In genomic region chr1:171140466-171140865, GRCh38 we compare ENCODE assay signal across 23 cellular contexts. TPM values are rescaled to one million over a fixed set of nuclear protein-coding genes. Genes with fewer than 3 reads are reported as not detected.
DNase-seq lines count a peak whose midpoint lies in the region; ATAC-seq, FAIRE-seq and TF ChIP-seq lines count a peak whose summit lies in the region.
"Had no signal": no experiment of that assay in that cellular context is flagged by ENCODE, and none has a peak within 500 bp of the region (broad histone marks: within the 10 kb centered on the region; RNA-seq: fewer than 3 reads in every experiment).

No MANE protein-coding gene starts in this region.

- intact Hi-C loops in Right ventricle myocardium superior (cut with DNase I) = loop anchor here (5.0 kb wide), 1 partner anchor 47 kb away; the partner anchor contains the start of gene FMO2
- intact Hi-C loops in cardiac septum (cut with DNase I) = loop anchor here (2.0 to 5.0 kb wide), 2 partner anchors 30 to 58 kb away; no protein-coding TSS in a partner anchor
- intact Hi-C loops in left ventricle myocardium superior (cut with micrococcal nuclease) = loop anchor here (5.0 kb wide), 1 partner anchor 47 kb away; the partner anchor contains the start of gene FMO2

- ATAC-seq in Right ventricle myocardium superior (ENCODE audit: poor library complexity) (peak; percentile 31), left ventricle myocardium superior (peak; percentile 35), GM21528 (IDR thresholded peaks at IDR 0.05; ENCODE audit: low FRiP score, unreplicated experiment) (no peak)
- ATAC-seq: A549, body of pancreas, natural killer cell had no signal

- no peak overlapping the region for H3K4me3 ChIP-seq in skeletal muscle tissue (ENCODE audit: low read length in 3 of 3)
- H3K4me3 ChIP-seq: A549, body of pancreas had no signal

- TF ChIP-seq POLR2A in GM12891 (IDR thresholded peaks at IDR 0.05; ENCODE audit: low read depth, low read length) = no peak

- no peaks in the 10 kb centered on the region for H3K36me3 ChIP-seq in skeletal muscle tissue (ENCODE audit: control insufficient read depth in 3 of 3, insufficient read depth in 3 of 3, low read length in 3 of 3)

- no peaks in the 10 kb centered on the region for H3K9me3 ChIP-seq in skeletal muscle tissue (ENCODE audit: control insufficient read depth in 3 of 3, low read length in 3 of 3)
- H3K9me3 ChIP-seq: A549, body of pancreas had no signal

- DNase-seq in Right ventricle myocardium superior (peak; percentile 60), cardiac septum (ENCODE audit: low spot score) (no peak), left ventricle myocardium superior (peak; percentile 55), NCI-H1694 (lab: John Stamatoyannopoulos, UW) (no peak), GM12891 (ENCODE audit: insufficient read length, low spot score) (no peak)
- no peak for DNase-seq in activated effector memory CD4-positive, alpha-beta T cell treated with Interleukin-2 at 50 U/mL for 16 hours
- DNase-seq: activated CD8-positive, alpha-beta memory T cell treated with anti-CD3 and anti-CD28 coated beads, Interleukin-2, amount 50 U/mL, for 48 hours; activated naive CD4-positive, alpha-beta T cell treated with anti-CD3 and anti-CD28 coated beads for 36 hours; body of pancreas; CD8-positive, alpha-beta memory T cell; effector CD4-positive, alpha-beta T cell; MM.1S; natural killer cell; NCI-H2029 treated with DMSO at 0.1 percent for 48 hours; stimulated activated CD4-positive, alpha-beta T cell treated with anti-CD3 and anti-CD28 coated beads, Interleukin-1b, Interleukin-23, amount 100 ng/mL, for 48 hours; T-helper 9 cell had no signal

- peak overlapping the region; percentile 84 for H3K27ac ChIP-seq in skeletal muscle tissue (ENCODE audit: low read depth, low read length)
- H3K27ac ChIP-seq: A549 had no signal

- FAIRE-seq in GM12891 (lab: Jason Lieb, UNC) = no peak
- FAIRE-seq: frontal cortex, GM19239 had no signal

- H3K9ac ChIP-seq in skeletal muscle tissue (ENCODE audit: low read depth in 1 of 3, low read length in 3 of 3) = no peak overlapping the region

- no peaks in the 10 kb centered on the region for H3K27me3 ChIP-seq in skeletal muscle tissue (ENCODE audit: control insufficient read depth in 3 of 3, insufficient read depth in 3 of 3, low read length in 3 of 3)
- H3K27me3 ChIP-seq: body of pancreas had no signal

- peaks cover 3 to 30% (median 11%) of the 10 kb centered on the region in 3 donors for H3K4me1 ChIP-seq in skeletal muscle tissue (ENCODE audit: control insufficient read depth in 3 of 3, insufficient read depth in 3 of 3, low read length in 3 of 3)
- H3K4me1 ChIP-seq: A549 had no signal

TF ChIP-seq in GM12891, 5 proteins besides CTCF, POLR2A, EP300 and RAD21:
- TF ChIP-seq SPI1 (IDR thresholded peaks at IDR 0.05; ENCODE audit: low read depth, low read length) = no peak
- TF ChIP-seq TAF1 (IDR thresholded peaks at IDR 0.05; ENCODE audit: low read depth, low read length) = no peak
- no peak for TF ChIP-seq PAX5 (IDR thresholded peaks at IDR 0.05; ENCODE audit: insufficient read depth, low read length, severe bottlenecking)
- TF ChIP-seq POLR2AphosphoS5 (IDR thresholded peaks at IDR 0.05; ENCODE audit: low read depth, low read length) = no peak
- TF ChIP-seq POU2F2 (IDR thresholded peaks at IDR 0.05; ENCODE audit: low read depth, low read length) = no peak
TF ChIP-seq in GM12891: peak in this region for 0.

RNA-seq across cellular contexts. Expression of gene FMO2, which starts 44.6 kb away (rescaled TPM):
- total RNA-seq in Right ventricle myocardium superior = 59.2 TPM
- 19.8 TPM for total RNA-seq in cardiac septum
- 53.5 TPM for total RNA-seq in left ventricle myocardium superior
- 0.52 TPM for total RNA-seq in skeletal muscle tissue
- polyA plus RNA-seq in GM12891 (2012; ENCODE audit: low read depth, missing spikeins) = not detected
- total RNA-seq: activated naive CD4-positive, alpha-beta T cell treated with anti-CD3 and anti-CD28 coated beads for 36 hours; CD8-positive, alpha-beta memory T cell; natural killer cell; SK-MEL-5 had no signal
- polyA plus RNA-seq: A549; CD8-positive, alpha-beta memory T cell had no signal

RNA-seq across cellular contexts. Expression of gene FMO3, which starts 49.8 kb away (rescaled TPM):
- total RNA-seq in Right ventricle myocardium superior = 1.2 TPM
- total RNA-seq in cardiac septum = 1.2 TPM
- total RNA-seq in left ventricle myocardium superior = 1.8 TPM
- not detected for total RNA-seq in skeletal muscle tissue
- not detected for polyA plus RNA-seq in GM12891 (2012; ENCODE audit: low read depth, missing spikeins)
- total RNA-seq: activated naive CD4-positive, alpha-beta T cell treated with anti-CD3 and anti-CD28 coated beads for 36 hours; CD8-positive, alpha-beta memory T cell; frontal cortex; natural killer cell; pulmonary artery endothelial cell had no signal
- polyA plus RNA-seq: A549; CD8-positive, alpha-beta memory T cell had no signal

Comparison
In these comparisons a context has a peak if more than half of its experiments do, and no peak if none do; other contexts are left out.
1. DNase-seq: peak in Right ventricle myocardium superior (single experiment) and left ventricle myocardium superior (single experiment); none in cardiac septum (single experiment), activated effector memory CD4-positive, alpha-beta T cell treated with Interleukin-2 at 50 U/mL for 16 hours (single experiment), NCI-H1694 (single experiment) and GM12891 (single experiment).
2. RNA of gene FMO2, which starts 44.6 kb away (total RNA-seq): 59.2 TPM in Right ventricle myocardium superior (single experiment), 53.5 TPM in left ventricle myocardium superior (single experiment) and 19.8 TPM in cardiac septum (single experiment); 0.52 TPM in skeletal muscle tissue (single experiment); every median in the first group is over 10 times any median in the second.